In the genomic region with DNA sequence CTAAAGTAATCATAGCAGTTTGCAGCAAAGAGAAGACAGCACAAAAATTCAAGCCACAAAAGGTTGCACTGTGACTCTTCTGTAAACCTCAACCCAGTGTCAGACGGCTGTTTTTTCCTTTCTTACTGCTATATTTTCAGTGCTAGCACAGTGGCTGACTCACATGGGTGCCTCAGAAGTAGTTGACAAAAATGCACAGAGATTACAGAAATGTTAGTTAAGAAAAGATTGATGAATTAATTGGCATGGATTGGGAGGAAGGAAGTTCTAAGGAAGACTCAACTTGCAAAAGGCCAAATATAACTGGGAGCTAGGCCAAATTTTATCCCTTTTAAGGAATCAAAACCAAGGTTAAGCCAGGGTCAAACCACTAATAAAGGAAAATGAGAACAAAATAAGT, we compare ENCODE assay signal across 8 cellular contexts. TPM values are rescaled to one million over a fixed set of nuclear protein-coding genes. Genes with fewer than 3 reads are reported as not detected.
DNase-seq lines count a peak whose midpoint lies in the region.

No MANE protein-coding gene starts in this region.

- H3K4me2 ChIP-seq in BLaER1 (peak overlapping the region; percentile 15), GM23248 (ENCODE audit: unreplicated experiment) (no peak overlapping the region), neuronal stem cell (ENCODE audit: insufficient read depth, low read length, poor library complexity, severe bottlenecking) (no peak overlapping the region)

- H3K23ac ChIP-seq in neuronal stem cell (ENCODE audit: low read depth, low read length, poor library complexity): no peak overlapping the region

- in situ Hi-C loops in GM23248 (cut with MboI): no loop called here

- H4K91ac ChIP-seq in neuronal stem cell (ENCODE audit: low read depth, low read length, poor library complexity): no peak overlapping the region

- peak; percentile 78 for DNase-seq in GM23248
- peak; percentile 23 to 35 for DNase-seq in activated CD4-positive, alpha-beta T cell treated with anti-CD3 and anti-CD28 coated beads for 4 hours
- peak; percentile 9 for DNase-seq in hepatic stellate cell (ENCODE audit: low spot score)
- DNase-seq in SW 1271 (lab: John Stamatoyannopoulos, UW): no peak
- no peak for DNase-seq in anterior cingulate cortex (lab: John Stamatoyannopoulos, UW)
- no peak for DNase-seq in neuronal stem cell (ENCODE audit: low spot score)
- no peak for DNase-seq in NCI-H146 treated with DMSO at 0.1 percent for 48 hours (lab: John Stamatoyannopoulos, UW; ENCODE audit: unreplicated experiment)

- no peaks in the 10 kb centered on the region for H3K79me1 ChIP-seq in neuronal stem cell (ENCODE audit: low read depth, low read length)

- no peak overlapping the region for H2AFZ ChIP-seq in GM23248
- H2AFZ ChIP-seq in neuronal stem cell (ENCODE audit: low read length): no peak overlapping the region

- 3 to 5% methylated on average over 1 of the region's 1 CpG for WGBS in GM23248 (ENCODE audit: low coverage in 1 of 2, low lambda C conversion rate in 2 of 2, missing lambda C conversion rate in 2 of 2), 2 experiments
- no CpG with 5 or more reads among the region's 1 CpG for whole genome bisulfite sequencing in neuronal stem cell (ENCODE audit: extremely low coverage in 2 of 2, insufficient read length in 2 of 2, insufficient replicate concordance in 1 of 2), 2 donors

- H3K9me3 ChIP-seq in BLaER1 (no peaks in the 10 kb centered on the region), GM23248 (ENCODE audit: low read depth) (no peaks in the 10 kb centered on the region), neuronal stem cell (replicated peaks in 1 of 2; ENCODE audit: control insufficient read depth in 2 of 2, insufficient read depth in 1 of 2, low read depth in 1 of 2, low read length in 2 of 2) (no peaks in the 10 kb centered on the region)

- H3K4me1 ChIP-seq in BLaER1: peaks cover 20% of the 10 kb centered on the region
- peaks cover 31% of the 10 kb centered on the region for H3K4me1 ChIP-seq in GM23248 (ENCODE audit: insufficient read depth)
- H3K4me1 ChIP-seq in neuronal stem cell (ENCODE audit: control insufficient read depth in 2 of 2, insufficient read depth in 1 of 2, low read depth in 1 of 2, low read length in 2 of 2): no peaks in the 10 kb centered on the region

- no peak overlapping the region for H3K9ac ChIP-seq in BLaER1
- no peak overlapping the region for H3K9ac ChIP-seq in GM23248
- no peak overlapping the region for H3K9ac ChIP-seq in neuronal stem cell (ENCODE audit: low read depth, low read length, poor library complexity)

- no peak overlapping the region for H2BK120ac ChIP-seq in neuronal stem cell (ENCODE audit: low read depth, low read length)

- no peak overlapping the region for H4K8ac ChIP-seq in neuronal stem cell (ENCODE audit: low read depth, low read length)

- H2BK15ac ChIP-seq in neuronal stem cell (ENCODE audit: low read length): no peak overlapping the region

- no peak overlapping the region for H2BK5ac ChIP-seq in neuronal stem cell (ENCODE audit: low read length)

- no peak overlapping the region for H3K4ac ChIP-seq in neuronal stem cell (ENCODE audit: low read length)

- H3K79me2 ChIP-seq in GM23248 (ENCODE audit: insufficient read depth): no peaks in the 10 kb centered on the region

- no peaks in the 10 kb centered on the region for H3K36me3 ChIP-seq in BLaER1
- no peaks in the 10 kb centered on the region for H3K36me3 ChIP-seq in GM23248 (ENCODE audit: low read depth)
- no peaks in the 10 kb centered on the region for H3K36me3 ChIP-seq in neuronal stem cell (replicated peaks in 1 of 2; ENCODE audit: control insufficient read depth in 2 of 2, insufficient read depth in 2 of 2, low read length in 2 of 2)

- no peaks in the 10 kb centered on the region for H3K9me2 ChIP-seq in GM23248 (ENCODE audit: insufficient read depth)

- H3K4me3 ChIP-seq in BLaER1 (no peak overlapping the region), GM23248 (no peak overlapping the region), neuronal stem cell (ENCODE audit: low read length in 2 of 2) (no peak overlapping the region)

- H3K14ac ChIP-seq in neuronal stem cell (ENCODE audit: low read length): no peak overlapping the region

- H2BK12ac ChIP-seq in neuronal stem cell (ENCODE audit: low read length): no peak overlapping the region

- peaks cover 12% of the 10 kb centered on the region for H3F3A ChIP-seq in GM23248 (ENCODE audit: insufficient read depth)

- H3K27me3 ChIP-seq in BLaER1 (no peaks in the 10 kb centered on the region), GM23248 (replicated peaks; ENCODE audit: insufficient read depth) (no peaks in the 10 kb centered on the region), neuronal stem cell (ENCODE audit: control insufficient read depth in 3 of 3, insufficient read depth in 3 of 3, low read depth in 1 of 3, low read length in 3 of 3) (no peaks in the 10 kb centered on the region)

- no peak overlapping the region for H3K18ac ChIP-seq in neuronal stem cell (ENCODE audit: low read length)

- no peak overlapping the region for H3K27ac ChIP-seq in BLaER1
- H3K27ac ChIP-seq in GM23248: peak overlapping the region; percentile 4; the same call in 1 of the 2 replicates
- no peak overlapping the region for H3K27ac ChIP-seq in neuronal stem cell (replicated peaks; ENCODE audit: low read length)

- H4K20me1 ChIP-seq in BLaER1 (no peaks in the 10 kb centered on the region), GM23248 (ENCODE audit: insufficient read depth) (no peaks in the 10 kb centered on the region)

- no peak overlapping the region for H2AK5ac ChIP-seq in neuronal stem cell (ENCODE audit: low read depth, low read length)

RNA-seq across cellular contexts. Expression of gene ITGA1, which starts 43.7 kb away (rescaled TPM):
- 18.4 and 18.6 TPM in 2 replicates for total RNA-seq in GM23248 (2014; rRNA removed; shearing (Covaris generic))
- 8.1 and 8.9 TPM in 2 replicates for polyA plus RNA-seq in GM23248 (2016; fragmentation: Nextera tagmentation; extraction: Ambion mirVana)
- polyA plus RNA-seq in neuronal stem cell (2013, experiment 1 of 2): 0.98 TPM
- 0.76 TPM for polyA plus RNA-seq in neuronal stem cell (2013, experiment 2 of 2)

RNA-seq across cellular contexts. Expression of gene PELO, which starts 43.7 kb away (rescaled TPM):
- 20.4 and 24.4 TPM in 2 replicates for total RNA-seq in GM23248 (2014; rRNA removed; shearing (Covaris generic))
- 25.0 and 25.2 TPM in 2 replicates for polyA plus RNA-seq in GM23248 (2016; fragmentation: Nextera tagmentation; extraction: Ambion mirVana)
- polyA plus RNA-seq in neuronal stem cell (2013, experiment 1 of 2): 8.3 TPM
- polyA plus RNA-seq in neuronal stem cell (2013, experiment 2 of 2): 8.1 TPM

Comparison
In these comparisons a context has a peak if more than half of its experiments do, and no peak if none do; other contexts are left out.
1. DNase-seq: peak in GM23248 (single experiment), activated CD4-positive, alpha-beta T cell treated with anti-CD3 and anti-CD28 coated beads for 4 hours (2 of 2) and hepatic stellate cell (single experiment); none in SW 1271 (0 of 2), anterior cingulate cortex (0 of 58), neuronal stem cell (single experiment) and NCI-H146 treated with DMSO at 0.1 percent for 48 hours (single experiment).